Comparison of ENCODE assay signal across 9 cellular contexts in genomic region chr6:56659721-56660373, GRCh38. TPM values are rescaled to one million over a fixed set of nuclear protein-coding genes. Genes with fewer than 3 reads are reported as not detected.
A peak's percentile ranks its signal among the peaks of the same experiment; 100 is the strongest.
DNase-seq lines count a peak whose midpoint lies in the region; ATAC-seq and TF ChIP-seq lines count a peak whose summit lies in the region.
"Had no signal": no experiment of that assay in that cellular context is flagged by ENCODE, and none has a peak within 500 bp of the region (broad histone marks: within the 10 kb centered on the region; RNA-seq: fewer than 3 reads in every experiment).

No MANE protein-coding gene starts in this region.

- peak overlapping the region; percentile 67 to 70 for H3K27ac ChIP-seq in esophagus (ENCODE audit: low read depth in 2 of 2, low read length in 1 of 2)
- no peak overlapping the region for H3K27ac ChIP-seq in OCI-LY7 (ENCODE audit: low read depth, low read length, poor library complexity, severe bottlenecking)
- H3K27ac ChIP-seq in ascending aorta = no peak overlapping the region

- no peaks in the 10 kb centered on the region for H3K9me2 ChIP-seq in OCI-LY7 (ENCODE audit: insufficient read depth, low read length)

- WGBS in esophagus, 2 donors = 43 to 54% methylated on average over 2 of the region's 2 CpGs

- no TSS peak for BruUV-seq in OCI-LY7 (replicated peaks; lab: Mats Ljungman, UMichigan)

- H3K9me3 ChIP-seq in esophagus (ENCODE audit: control insufficient read depth in 2 of 2, insufficient read depth in 1 of 2, low read depth in 1 of 2, low read length in 1 of 2) = no peaks in the 10 kb centered on the region
- no peaks in the 10 kb centered on the region for H3K9me3 ChIP-seq in OCI-LY7 (ENCODE audit: low read length)
- H3K9me3 ChIP-seq in ascending aorta = no peaks in the 10 kb centered on the region

- intact Hi-C loops in OCI-LY7 (cut with micrococcal nuclease; ENCODE audit: unreplicated experiment) = no loop called here
- intact Hi-C loops in ascending aorta (cut with DNase I) = no loop called here

- H3K27me3 ChIP-seq in esophagus (ENCODE audit: control insufficient read depth in 1 of 2, insufficient read depth in 2 of 2, low read length in 2 of 2) = no peaks in the 10 kb centered on the region
- no peaks in the 10 kb centered on the region for H3K27me3 ChIP-seq in ascending aorta

- H2AFZ ChIP-seq in OCI-LY7 (ENCODE audit: low read length) = no peak overlapping the region

- peak; percentile 91 for ATAC-seq in GM18498 (IDR thresholded peaks at IDR 0.05; ENCODE audit: unreplicated experiment)
- peak; percentile 88 for ATAC-seq in GM21390 (IDR thresholded peaks at IDR 0.05; ENCODE audit: unreplicated experiment)
- peak; percentile 74 for ATAC-seq in HG03342 (IDR thresholded peaks at IDR 0.05; ENCODE audit: unreplicated experiment)

- H3K36me3 ChIP-seq in esophagus (ENCODE audit: control insufficient read depth in 2 of 2, insufficient read depth in 2 of 2, low read length in 1 of 2) (no peaks in the 10 kb centered on the region), OCI-LY7 (ENCODE audit: insufficient read depth, low read length) (no peaks in the 10 kb centered on the region), ascending aorta (no peaks in the 10 kb centered on the region)

- DNase-seq in OCI-LY7 (ENCODE audit: low spot score) (no peak), NCI-H1694 (lab: John Stamatoyannopoulos, UW) (no peak), ascending aorta (ENCODE audit: low spot score in 2 of 2) (no peak)
- no peak for DNase-seq in stimulated activated CD4-positive, alpha-beta T cell treated with anti-CD3 and anti-CD28 coated beads, Interleukin-2, amount 100 ng/mL, for 48 hours
- DNase-seq: activated CD4-positive, alpha-beta T cell treated with anti-CD3 and anti-CD28 coated beads, Interleukin-2, amount 50 U/mL, for 48 hours had no signal

- H3K79me2 ChIP-seq in OCI-LY7 (ENCODE audit: insufficient read depth, low read depth, low read length) = no peaks in the 10 kb centered on the region

- H3K4me3 ChIP-seq in esophagus (ENCODE audit: low read depth in 1 of 2, low read length in 2 of 2) (no peak overlapping the region), OCI-LY7 (ENCODE audit: low read depth, low read length, poor library complexity, severe bottlenecking) (no peak overlapping the region), ascending aorta (no peak overlapping the region)

- H4K20me1 ChIP-seq in OCI-LY7 (ENCODE audit: insufficient read depth, low read length) = no peaks in the 10 kb centered on the region

- no peak overlapping the region for H3K4me2 ChIP-seq in OCI-LY7 (ENCODE audit: low read length)

- TF ChIP-seq CTCF in OCI-LY7 (conservative IDR thresholded peaks at IDR 0.05; ENCODE audit: low read length) = no peak
- no peak for TF ChIP-seq CTCF in ascending aorta (IDR thresholded peaks at IDR 0.05)

- CTCF ChIA-PET in OCI-LY7 (lab: Charles Lee; ENCODE audit: unreplicated experiment) = no interaction called here

- POLR2A ChIA-PET in OCI-LY7 (lab: Charles Lee) = no interaction called here

- H3K4me1 ChIP-seq in esophagus (ENCODE audit: control insufficient read depth in 2 of 2, insufficient read depth in 2 of 2, low read length in 1 of 2) = peaks cover 2% of the 10 kb centered on the region in 2 donors
- no peaks in the 10 kb centered on the region for H3K4me1 ChIP-seq in OCI-LY7 (ENCODE audit: insufficient read depth, low read length, poor library complexity, severe bottlenecking)
- H3K4me1 ChIP-seq in ascending aorta = peaks cover 0 to 8% of the 10 kb centered on the region in 2 donors

RNA-seq across cellular contexts. Expression of gene DST, which starts 17.2 kb away (rescaled TPM):
- polyA plus RNA-seq in esophagus = 10 to 100 TPM; 57.2 to 59.3 TPM
- 5.0 and 8.4 TPM in 2 replicates for total RNA-seq in OCI-LY7 (2014; rRNA removed; shearing (Covaris generic))
- total RNA-seq in OCI-LY7 (2022) (19.4 and 19.6 TPM in 2 replicates), ascending aorta (223 TPM)

Comparison
In these comparisons a context has a peak if more than half of its experiments do, and no peak if none do; other contexts are left out.
1. H3K27ac ChIP-seq: peak in esophagus (2 of 2); none in OCI-LY7 (single experiment) and ascending aorta (0 of 2).
2. RNA of gene DST, which starts 17.2 kb away (total RNA-seq): 223 TPM in ascending aorta (single experiment); 5.0 to 19.6 TPM in OCI-LY7; every median in the first group is over 10 times any median in the second.
3. Peak in every context shown above with its lines, with median percentiles within 50 percentile points of each other: ATAC-seq.